8 cellular contexts compared by ENCODE assay signal in the genomic region with DNA sequence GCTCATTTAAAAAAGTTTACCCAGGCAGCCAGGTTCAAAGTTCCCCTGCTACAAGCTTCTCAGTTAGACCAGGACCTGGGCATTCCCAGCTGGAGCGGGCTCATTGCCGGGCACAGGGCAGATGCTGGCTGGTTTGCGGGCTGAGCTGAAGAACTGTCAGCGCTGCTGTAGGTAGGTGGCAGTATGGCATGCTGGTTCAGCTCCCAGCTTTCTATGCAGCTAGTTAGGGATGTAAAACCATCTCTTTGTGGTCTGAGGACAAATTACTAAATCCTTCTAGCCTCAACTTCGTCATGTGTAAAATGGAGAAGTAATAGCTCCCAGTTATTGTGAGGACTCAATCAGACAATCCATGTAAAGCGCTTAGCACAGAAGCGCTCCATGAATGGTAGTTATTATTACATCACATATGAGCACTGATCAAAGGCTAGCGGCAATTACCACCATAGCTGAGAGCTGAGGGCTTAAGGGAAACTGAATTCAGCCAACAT. TPM values are rescaled to one million over a fixed set of nuclear protein-coding genes. Genes with fewer than 3 reads are reported as not detected.
A peak's percentile ranks its signal among the peaks of the same experiment; 100 is the strongest.
DNase-seq lines count a peak whose midpoint lies in the region; ATAC-seq and TF ChIP-seq lines count a peak whose summit lies in the region.

No MANE protein-coding gene starts in this region.

- no peaks in the 10 kb centered on the region for H3K36me3 ChIP-seq in cardiac muscle cell

- peaks cover 33% of the 10 kb centered on the region for H3K27me3 ChIP-seq in cardiac muscle cell

- peaks cover 11% of the 10 kb centered on the region for H3K4me1 ChIP-seq in cardiac muscle cell (ENCODE audit: low read depth)

- intact Hi-C loops in posterior vena cava (cut with DNase I) = loop anchor here (2.0 to 10.0 kb wide), 6 partner anchors 156 to 511 kb away; a partner anchor contains a TSS

- H3K27ac ChIP-seq in cardiac muscle cell = no peak overlapping the region

- peak; percentile 73 for TF ChIP-seq CTCF in GM10266 (IDR thresholded peaks at IDR 0.05; ENCODE audit: control insufficient read depth, insufficient read depth, low read depth, missing control alignments)
- peak; percentile 53 for TF ChIP-seq CTCF in cardiac muscle cell (IDR thresholded peaks at IDR 0.05; ENCODE audit: low read depth, low read length)

- H3K9me3 ChIP-seq in cardiac muscle cell (ENCODE audit: low read depth) = no peaks in the 10 kb centered on the region

- peak; percentile 63 for DNase-seq in GM10266 (ENCODE audit: extremely low spot score)
- peak; percentile 72 for DNase-seq in M059J (ENCODE audit: low read depth)
- peak; percentile 63 for DNase-seq in amniotic epithelial cell (ENCODE audit: low read depth)
- DNase-seq in cardiac muscle cell (ENCODE audit: low read depth in 1 of 2, low spot score in 1 of 2) = peak; percentile 62 to 78
- DNase-seq in posterior vena cava (ENCODE audit: low spot score) = peak; percentile 90

- no peak overlapping the region for H3K4me3 ChIP-seq in cardiac muscle cell

- ATAC-seq in SK-N-SH treated with all-trans-retinoic acid at 6 μM for 48 hours (peak; percentile 94), GM21576 (IDR thresholded peaks at IDR 0.05; ENCODE audit: unreplicated experiment) (no peak), GM19324 (IDR thresholded peaks at IDR 0.05; ENCODE audit: low FRiP score, unreplicated experiment) (no peak)

TF ChIP-seq in SK-N-SH treated with all-trans-retinoic acid at 6 μM for 48 hours, 23 proteins besides CTCF, POLR2A, EP300 and RAD21:
- TF ChIP-seq, protein P1, sequence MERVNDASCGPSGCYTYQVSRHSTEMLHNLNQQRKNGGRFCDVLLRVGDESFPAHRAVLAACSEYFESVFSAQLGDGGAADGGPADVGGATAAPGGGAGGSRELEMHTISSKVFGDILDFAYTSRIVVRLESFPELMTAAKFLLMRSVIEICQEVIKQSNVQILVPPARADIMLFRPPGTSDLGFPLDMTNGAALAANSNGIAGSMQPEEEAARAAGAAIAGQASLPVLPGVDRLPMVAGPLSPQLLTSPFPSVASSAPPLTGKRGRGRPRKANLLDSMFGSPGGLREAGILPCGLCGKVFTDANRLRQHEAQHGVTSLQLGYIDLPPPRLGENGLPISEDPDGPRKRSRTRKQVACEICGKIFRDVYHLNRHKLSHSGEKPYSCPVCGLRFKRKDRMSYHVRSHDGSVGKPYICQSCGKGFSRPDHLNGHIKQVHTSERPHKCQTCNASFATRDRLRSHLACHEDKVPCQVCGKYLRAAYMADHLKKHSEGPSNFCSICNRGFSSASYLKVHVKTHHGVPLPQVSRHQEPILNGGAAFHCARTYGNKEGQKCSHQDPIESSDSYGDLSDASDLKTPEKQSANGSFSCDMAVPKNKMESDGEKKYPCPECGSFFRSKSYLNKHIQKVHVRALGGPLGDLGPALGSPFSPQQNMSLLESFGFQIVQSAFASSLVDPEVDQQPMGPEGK (CRISPR knock-in tag; IDR thresholded peaks at IDR 0.05; ENCODE audit: borderline replicate concordance) = no peak
- TF ChIP-seq PPARA (CRISPR knock-in tag; IDR thresholded peaks at IDR 0.05; ENCODE audit: borderline replicate concordance) = no peak

RNA-seq across cellular contexts. Expression of a gene that starts 2.4 kb away (rescaled TPM):
- total RNA-seq in M059J (2014; rRNA removed; shearing (Covaris generic)) = 1.4 and 1.9 TPM in 2 replicates
- total RNA-seq in cardiac muscle cell (7.9 and 10.5 TPM in 2 replicates), posterior vena cava (10 to 100 TPM; 52.3 to 74.8 TPM)
- polyA plus RNA-seq in cardiac muscle cell = 7.6 and 11.5 TPM in 2 replicates
